In the genomic region with DNA sequence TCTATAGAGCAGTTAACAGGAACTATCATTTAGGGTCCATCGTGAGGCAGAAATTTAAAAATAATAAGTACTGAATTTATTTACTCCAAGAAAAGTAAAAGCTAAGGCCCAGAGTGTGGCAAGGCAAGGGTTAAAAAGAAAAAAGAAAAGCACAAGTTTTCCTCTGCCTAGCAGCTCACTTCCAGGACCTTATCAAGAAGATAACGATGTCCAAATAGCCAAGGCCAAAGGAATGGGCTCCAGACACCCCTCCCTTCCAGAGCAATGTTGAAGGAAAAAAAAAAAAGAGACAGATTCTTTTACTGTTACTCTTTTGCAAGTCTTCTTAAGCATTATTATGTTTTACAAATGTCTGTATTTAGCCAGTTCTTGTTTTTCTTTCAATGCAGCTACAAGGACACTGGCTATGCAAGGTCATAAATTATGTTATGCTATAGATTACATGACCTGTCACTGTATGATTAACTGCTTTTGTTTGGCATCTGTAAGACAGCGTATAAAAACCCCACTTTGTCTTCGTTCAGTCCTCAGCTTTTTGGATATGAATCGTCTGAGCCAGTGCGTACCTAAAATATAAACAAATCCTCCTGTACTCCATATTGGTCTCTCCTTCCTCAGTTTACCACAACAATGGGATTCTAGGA, we compare ENCODE assay signal across 14 cellular contexts.
DNase-seq lines count a peak whose midpoint lies in the region; TF ChIP-seq lines count a peak whose summit lies in the region.
"Had no signal": no experiment of that assay in that cellular context is flagged by ENCODE, and none has a peak within 500 bp of the region (broad histone marks: within the 10 kb centered on the region; RNA-seq: fewer than 3 reads in every experiment).

No MANE protein-coding gene starts in this region.

- POLR2A ChIA-PET in HEK293T (lab: Yijun Ruan, JAX): no interaction called here

- H3K9me3 Mint-ChIP-seq in nephron: peaks cover 29% of the 10 kb centered on the region
- H3K9me3 Mint-ChIP-seq: CD4-positive, alpha-beta T cell had no signal

- H3K27me3 Mint-ChIP-seq in nephron (ENCODE audit: low read depth): no peaks in the 10 kb centered on the region
- H3K27me3 Mint-ChIP-seq: B cell; CD4-positive, alpha-beta T cell had no signal

- H3K27ac Mint-ChIP-seq in nephron: peak overlapping the region in 2 of 3 experiments; percentile 27 to 66
- H3K27ac Mint-ChIP-seq: B cell; CD4-positive, alpha-beta T cell had no signal

- H3K4me3 Mint-ChIP-seq in nephron: no peak overlapping the region
- H3K4me3 Mint-ChIP-seq: B cell had no signal

- peaks cover 34% of the 10 kb centered on the region for H3K36me3 Mint-ChIP-seq in nephron (ENCODE audit: low read depth)

- CTCF ChIA-PET in HEK293T (lab: Yijun Ruan, JAX): no interaction called here

- TF ChIP-seq CTCF in nephron (IDR thresholded peaks at IDR 0.05; ENCODE audit: unreplicated experiment in 3 of 3): no peak

- H3K4me1 Mint-ChIP-seq in nephron: peaks cover 23% of the 10 kb centered on the region

- DNase-seq in HEK293T (ENCODE audit: extremely low spot score): no peak
- peak in 2 of 3 experiments; percentile 49 to 86 for DNase-seq in NCI-H1417 (lab: John Stamatoyannopoulos, UW)
- DNase-seq in amniotic epithelial cell (ENCODE audit: low read depth): peak; percentile 86
- no peak for DNase-seq in LoVo (ENCODE audit: low spot score)
- no peak for DNase-seq in NCI-H524 (lab: John Stamatoyannopoulos, UW)
- no peak for DNase-seq in RPMI8226
- DNase-seq: CD4-positive, alpha-beta T cell; GM23248; KG1; NCI-H1105 treated with DMSO at 0.1 percent for 48 hours; NCI-H2029; NCI-H774 had no signal

TF ChIP-seq in HEK293T, 16 proteins besides CTCF, POLR2A, EP300 and RAD21:
- TF ChIP-seq, protein P1, sequence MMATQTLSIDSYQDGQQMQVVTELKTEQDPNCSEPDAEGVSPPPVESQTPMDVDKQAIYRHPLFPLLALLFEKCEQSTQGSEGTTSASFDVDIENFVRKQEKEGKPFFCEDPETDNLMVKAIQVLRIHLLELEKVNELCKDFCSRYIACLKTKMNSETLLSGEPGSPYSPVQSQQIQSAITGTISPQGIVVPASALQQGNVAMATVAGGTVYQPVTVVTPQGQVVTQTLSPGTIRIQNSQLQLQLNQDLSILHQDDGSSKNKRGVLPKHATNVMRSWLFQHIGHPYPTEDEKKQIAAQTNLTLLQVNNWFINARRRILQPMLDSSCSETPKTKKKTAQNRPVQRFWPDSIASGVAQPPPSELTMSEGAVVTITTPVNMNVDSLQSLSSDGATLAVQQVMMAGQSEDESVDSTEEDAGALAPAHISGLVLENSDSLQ (IDR thresholded peaks at IDR 0.05): peak; percentile 55; the same call in 1 of the 2 replicates
- TF ChIP-seq ARNT (IDR thresholded peaks at IDR 0.05): no peak

Comparison
In these comparisons a context has a peak if more than half of its experiments do, and no peak if none do; other contexts are left out.
1. DNase-seq: peak in NCI-H1417 (2 of 3) and amniotic epithelial cell (single experiment); none in HEK293T (single experiment), LoVo (single experiment), NCI-H524 (0 of 2) and RPMI8226 (single experiment).